Comparison of ENCODE assay signal across 27 cellular contexts in the genomic region with DNA sequence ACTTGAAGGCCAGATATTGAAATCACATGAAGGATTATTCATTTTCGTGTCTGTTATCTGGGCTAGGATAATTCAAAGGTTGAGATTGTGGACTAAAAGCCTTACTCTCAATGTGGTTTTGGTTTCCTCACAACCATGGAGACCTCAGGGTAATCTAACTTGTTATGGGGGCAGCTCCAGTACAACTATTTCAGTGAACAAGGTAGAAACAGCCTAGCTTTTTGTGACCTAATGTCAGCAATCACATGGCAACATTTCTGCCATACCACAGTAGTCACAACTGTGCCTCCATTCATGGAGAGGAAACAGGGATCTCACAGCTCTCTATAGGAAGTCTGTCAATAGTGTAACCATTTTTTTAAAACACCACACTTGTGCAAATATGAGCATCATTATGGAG.
"Had no signal": no experiment of that assay in that cellular context is flagged by ENCODE, and none has a peak within 500 bp of the region (broad histone marks: within the 10 kb centered on the region; RNA-seq: fewer than 3 reads in every experiment).

No MANE protein-coding gene starts in this region.

- H3K27me3 ChIP-seq: heart left ventricle, pancreas, sigmoid colon, stomach, testis, thyroid gland, transverse colon, uterus had no signal

- H3K4me3 Mint-ChIP-seq: mesothelial cell of epicardium; naive thymus-derived CD4-positive, alpha-beta T cell; natural killer cell treated with Interleukin-12 subunit alpha and Interleukin-12 subunit beta and Interleukin-15 and Interleukin-18, amount 100 ng/mL, for 72 hours; stimulated activated naive B cell treated with anti-CD40 and anti-IgM and Interleukin-4, amounts not matched to agents 10 μg/mL and 1 μg/mL and 100 μg/mL, for 72 hours had no signal

- H3K4me1 Mint-ChIP-seq: naive thymus-derived CD4-positive, alpha-beta T cell; stimulated activated naive B cell treated with anti-CD40 and anti-IgM and Interleukin-4, amounts not matched to agents 10 μg/mL and 1 μg/mL and 100 μg/mL, for 72 hours had no signal

- H3K9me3 Mint-ChIP-seq: natural killer cell treated with Interleukin-12 subunit alpha and Interleukin-12 subunit beta and Interleukin-15 and Interleukin-18, amount 100 ng/mL, for 72 hours had no signal

- FAIRE-seq: kidney, pancreas, small intestine had no signal

- H3K4me1 ChIP-seq: heart left ventricle, left ventricle myocardium inferior, pancreas, prostate gland, sigmoid colon, stomach, testis, thyroid gland, transverse colon, uterus had no signal

- H3K27ac Mint-ChIP-seq: naive thymus-derived CD4-positive, alpha-beta T cell; natural killer cell treated with Interleukin-12 subunit alpha and Interleukin-12 subunit beta and Interleukin-15 and Interleukin-18, amount 100 ng/mL, for 72 hours; stimulated activated naive B cell treated with anti-CD40 and anti-IgM and Interleukin-4, amounts not matched to agents 10 μg/mL and 1 μg/mL and 100 μg/mL, for 72 hours had no signal

- H3K9me3 ChIP-seq: heart left ventricle, left ventricle myocardium inferior, mucosa of descending colon, pancreas, prostate gland, sigmoid colon, stomach, testis, thyroid gland, transverse colon, uterus had no signal

- H3K36me3 ChIP-seq: heart left ventricle, left ventricle myocardium inferior, pancreas, prostate gland, sigmoid colon, stomach, thyroid gland, transverse colon, uterus had no signal

- H3K4me3 ChIP-seq: heart left ventricle, left ventricle myocardium inferior, lung, mucosa of descending colon, pancreas, prostate gland, sigmoid colon, stomach, testis, thyroid gland, transverse colon, uterus had no signal

- DNase-seq: heart left ventricle; kidney; left ventricle myocardium inferior; mesendoderm; mucosa of descending colon; naive thymus-derived CD4-positive, alpha-beta T cell; pancreas; posterior cingulate gyrus; retina; right cardiac atrium; sigmoid colon; small intestine; stimulated activated CD4-positive, alpha-beta T cell treated with anti-CD3 and anti-CD28 coated beads, Interleukin-1b, Interleukin-23, amount 100 ng/mL, for 48 hours; stimulated activated CD4-positive, alpha-beta T cell treated with anti-CD3 and anti-CD28 coated beads, Interleukin-2, amount 100 ng/mL, for 48 hours; stimulated activated CD4-positive, alpha-beta T cell treated with anti-CD3 and anti-CD28 coated beads, Interleukin-4, amount 100 ng/mL, for 4 hours; stimulated activated CD8-positive, alpha-beta memory T cell treated with anti-CD3 and anti-CD28 coated beads, Interleukin-4, amount 100 ng/mL, for 48 hours; stimulated activated naive B cell treated with anti-CD40 and anti-IgM and Interleukin-4, amounts not matched to agents 10 μg/mL and 1 μg/mL and 100 μg/mL, for 72 hours; stimulated activated naive CD8-positive, alpha-beta T cell treated with anti-CD3 and anti-CD28 coated beads, Interleukin-15, Interleukin-2, amounts not matched to agents 100 U/mL and 50 U/mL, for 24 hours; stomach; testis; thyroid gland; transverse colon; uterus had no signal

- H3K27ac ChIP-seq: heart left ventricle, left ventricle myocardium inferior, pancreas, prostate gland, sigmoid colon, stomach, testis, thyroid gland, transverse colon, uterus had no signal

- H3K36me3 Mint-ChIP-seq: naive thymus-derived CD4-positive, alpha-beta T cell; natural killer cell treated with Interleukin-12 subunit alpha and Interleukin-12 subunit beta and Interleukin-15 and Interleukin-18, amount 100 ng/mL, for 72 hours; stimulated activated naive B cell treated with anti-CD40 and anti-IgM and Interleukin-4, amounts not matched to agents 10 μg/mL and 1 μg/mL and 100 μg/mL, for 72 hours had no signal

- H3K27me3 Mint-ChIP-seq: stimulated activated naive B cell treated with anti-CD40 and anti-IgM and Interleukin-4, amounts not matched to agents 10 μg/mL and 1 μg/mL and 100 μg/mL, for 72 hours had no signal
